ENCODE assay signal across 35 cellular contexts in genomic region chr2:204917089-204917701, GRCh38.
"Had no signal": no experiment of that assay in that cellular context is flagged by ENCODE, and none has a peak within 500 bp of the region (broad histone marks: within the 10 kb centered on the region; RNA-seq: fewer than 3 reads in every experiment).

No MANE protein-coding gene starts in this region.

- H3K27ac Mint-ChIP-seq: activated B cell treated with CpG ODN at 0.5 μM for 24 hours; activated CD4-positive, alpha-beta memory T cell treated with anti-CD3 and anti-CD28 coated beads for 36 hours; activated CD4-positive, alpha-beta T cell treated with anti-CD3 and anti-CD28 coated beads, Interleukin-2, amount 10 ng/mL, durations not matched to agents 24 days and 14 days; activated CD8-positive, alpha-beta T cell treated with anti-CD3 and anti-CD28 coated beads for 36 hours; activated naive CD4-positive, alpha-beta T cell treated with anti-CD3 and anti-CD28 coated beads for 36 hours; activated naive CD4-positive, alpha-beta T cell treated with anti-CD3 and anti-CD28 coated beads, Interleukin-2, amount 50 U/mL, for 72 hours; activated naive CD8-positive, alpha-beta T cell treated with anti-CD3 and anti-CD28 coated beads for 36 hours; activated T-cell treated with anti-CD3 and anti-CD28 coated beads, Interleukin-2, amount 50 U/mL, for 72 hours; activated T-helper 1 cell treated with anti-CD3 and anti-CD28 coated beads, Interleukin-12 subunit alpha, Interleukin-12 subunit beta, Interleukin-2, Interleukin-4 antibody, amounts not matched to agents 30 ng/mL and 10 ng/mL and 1 ng/mL, durations not matched to agents 14 hours and 24 hours and 36 hours; activated T-helper 17 cell treated with anti-CD3 and anti-CD28 coated beads, Interleukin-2, amount 50 U/mL, for 72 hours; brain; T-helper 1 cell treated with Interleukin-12 subunit alpha and Interleukin-12 subunit beta and Interleukin-4 antibody, amounts not matched to agents 30 μg/mL and 1 μg/mL, for 36 hours; T-helper 2 cell treated with Interferon-gamma antibody and Interleukin-4, amounts not matched to agents 5 μg/mL and 100 μg/mL, for 36 hours had no signal

- H3K4me3 ChIP-seq: ascending aorta, cardiac muscle cell had no signal

- FAIRE-seq: bronchial epithelial cell had no signal

- H3K4me1 ChIP-seq: ascending aorta had no signal

- H3K9me3 Mint-ChIP-seq: activated B cell treated with CpG ODN at 0.5 μM for 24 hours; activated CD8-positive, alpha-beta T cell treated with anti-CD3 and anti-CD28 coated beads for 36 hours; activated T-cell treated with anti-CD3 and anti-CD28 coated beads, Interleukin-2, amount 50 U/mL, for 4 hours; activated T-helper 17 cell treated with anti-CD3 and anti-CD28 coated beads, Interleukin-2, amount 50 U/mL, for 72 hours; brain; T-helper 2 cell treated with Interferon-gamma antibody and Interleukin-4, amounts not matched to agents 5 μg/mL and 100 μg/mL, for 36 hours had no signal

- H3K27me3 Mint-ChIP-seq: activated B cell treated with CpG ODN at 0.5 μM for 24 hours; activated CD4-positive, alpha-beta memory T cell treated with anti-CD3 and anti-CD28 coated beads for 36 hours; activated CD8-positive, alpha-beta T cell treated with anti-CD3 and anti-CD28 coated beads for 36 hours; activated naive CD8-positive, alpha-beta T cell treated with anti-CD3 and anti-CD28 coated beads for 36 hours; activated T-helper 17 cell treated with anti-CD3 and anti-CD28 coated beads, Interleukin-2, amount 50 U/mL, for 72 hours; brain; central memory CD8-positive, alpha-beta T cell had no signal

- H3K36me3 Mint-ChIP-seq: activated CD4-positive, alpha-beta memory T cell treated with anti-CD3 and anti-CD28 coated beads for 36 hours; brain had no signal

- H3K36me3 ChIP-seq: ascending aorta, cardiac muscle cell had no signal

- H3K4me3 Mint-ChIP-seq: activated B cell treated with CpG ODN at 0.5 μM for 24 hours; activated CD4-positive, alpha-beta memory T cell treated with anti-CD3 and anti-CD28 coated beads for 36 hours; activated CD4-positive, alpha-beta T cell treated with anti-CD3 and anti-CD28 coated beads, Interleukin-2, amount 10 ng/mL, durations not matched to agents 24 days and 14 days; activated CD8-positive, alpha-beta T cell treated with anti-CD3 and anti-CD28 coated beads for 36 hours; activated naive CD4-positive, alpha-beta T cell treated with anti-CD3 and anti-CD28 coated beads for 36 hours; activated naive CD8-positive, alpha-beta T cell treated with anti-CD3 and anti-CD28 coated beads for 36 hours; activated T-cell treated with anti-CD3 and anti-CD28 coated beads, Interleukin-2, amount 50 U/mL, for 4 hours; activated T-cell treated with anti-CD3 and anti-CD28 coated beads, Interleukin-2, amount 50 U/mL, for 72 hours; activated T-helper 1 cell treated with anti-CD3 and anti-CD28 coated beads, Interleukin-12 subunit alpha, Interleukin-12 subunit beta, Interleukin-2, Interleukin-4 antibody, amounts not matched to agents 30 ng/mL and 10 ng/mL and 1 ng/mL, durations not matched to agents 14 hours and 24 hours and 36 hours; activated T-helper 17 cell treated with anti-CD3 and anti-CD28 coated beads, Interleukin-2, amount 50 U/mL, for 72 hours; brain; central memory CD8-positive, alpha-beta T cell; T-helper 1 cell treated with Interleukin-12 subunit alpha and Interleukin-12 subunit beta and Interleukin-4 antibody, amounts not matched to agents 30 μg/mL and 1 μg/mL, for 36 hours; T-helper 2 cell treated with Interferon-gamma antibody and Interleukin-4, amounts not matched to agents 5 μg/mL and 100 μg/mL, for 36 hours had no signal

- H3K9me3 ChIP-seq: ascending aorta had no signal

- H3K4me1 Mint-ChIP-seq: activated B cell treated with CpG ODN at 0.5 μM for 24 hours; activated naive CD8-positive, alpha-beta T cell treated with anti-CD3 and anti-CD28 coated beads for 36 hours; activated T-helper 17 cell treated with anti-CD3 and anti-CD28 coated beads, Interleukin-2, amount 50 U/mL, for 72 hours; central memory CD8-positive, alpha-beta T cell had no signal

- H3K27me3 ChIP-seq: ascending aorta, cardiac muscle cell had no signal

- H3K27ac ChIP-seq: ascending aorta, cardiac muscle cell, VCaP had no signal

- DNase-seq: activated B cell treated with CpG ODN at 0.5 μM for 24 hours; activated CD4-positive, alpha-beta memory T cell treated with anti-CD3 and anti-CD28 coated beads for 36 hours; activated CD4-positive, alpha-beta T cell treated with anti-CD3 and anti-CD28 coated beads for 4 hours; activated CD4-positive, alpha-beta T cell treated with anti-CD3 and anti-CD28 coated beads, Interleukin-2, amount 10 ng/mL, durations not matched to agents 24 days and 14 days; activated CD4-positive, alpha-beta T cell treated with anti-CD3 and anti-CD28 coated beads, Interleukin-2, amount 50 U/mL, for 1 hour; activated CD4-positive, alpha-beta T cell treated with anti-CD3 and anti-CD28 coated beads, Interleukin-2, amount 50 U/mL, for 4 hours; activated CD4-positive, CD25-positive, alpha-beta regulatory T cell treated with anti-CD3 and anti-CD28 coated beads, Interleukin-2, amount 50 U/mL, for 72 hours; activated CD8-positive, alpha-beta memory T cell treated with anti-CD3 and anti-CD28 coated beads, Interleukin-2, amount 50 U/mL, for 4 hours; activated CD8-positive, alpha-beta T cell treated with anti-CD3 and anti-CD28 coated beads for 36 hours; activated effector memory CD4-positive, alpha-beta T cell treated with anti-CD3 and anti-CD28 coated beads, Interleukin-2, amount 50 U/mL, for 16 hours; activated gamma-delta T cell treated with Interleukin-2 at 50 U/mL for 16 hours; activated naive CD4-positive, alpha-beta T cell; activated naive CD4-positive, alpha-beta T cell treated with anti-CD3 and anti-CD28 coated beads for 36 hours; activated naive CD4-positive, alpha-beta T cell treated with anti-CD3 and anti-CD28 coated beads, Interleukin-2, amount 50 U/mL, for 16 hours; activated naive CD8-positive, alpha-beta T cell treated with anti-CD3 and anti-CD28 coated beads for 36 hours; activated T-cell treated with anti-CD3 and anti-CD28 coated beads for 4 hours; activated T-cell treated with anti-CD3 and anti-CD28 coated beads, Interleukin-2, amount 50 U/mL, for 1 hour; activated T-cell treated with anti-CD3 and anti-CD28 coated beads, Interleukin-2, amount 50 U/mL, for 4 hours; activated T-cell treated with anti-CD3 and anti-CD28 coated beads, Interleukin-2, amount 50 U/mL, for 72 hours; amygdala; anterior cingulate cortex; cerebellar nuclear complex; T-helper 2 cell; T-helper 9 cell had no signal

- ATAC-seq: activated CD8-positive, alpha-beta T cell treated with anti-CD3 and anti-CD28 coated beads for 36 hours; activated naive CD4-positive, alpha-beta T cell treated with anti-CD3 and anti-CD28 coated beads, Interleukin-2, amount 50 U/mL, for 72 hours; activated T-cell treated with anti-CD3 and anti-CD28 coated beads, Interleukin-2, amount 50 U/mL, for 4 hours; activated T-cell treated with anti-CD3 and anti-CD28 coated beads, Interleukin-2, amount 50 U/mL, for 72 hours; activated T-helper 17 cell treated with anti-CD3 and anti-CD28 coated beads, Interleukin-2, amount 50 U/mL, for 72 hours had no signal
